Comparison of ENCODE assay signal across 16 cellular contexts in the genomic region with DNA sequence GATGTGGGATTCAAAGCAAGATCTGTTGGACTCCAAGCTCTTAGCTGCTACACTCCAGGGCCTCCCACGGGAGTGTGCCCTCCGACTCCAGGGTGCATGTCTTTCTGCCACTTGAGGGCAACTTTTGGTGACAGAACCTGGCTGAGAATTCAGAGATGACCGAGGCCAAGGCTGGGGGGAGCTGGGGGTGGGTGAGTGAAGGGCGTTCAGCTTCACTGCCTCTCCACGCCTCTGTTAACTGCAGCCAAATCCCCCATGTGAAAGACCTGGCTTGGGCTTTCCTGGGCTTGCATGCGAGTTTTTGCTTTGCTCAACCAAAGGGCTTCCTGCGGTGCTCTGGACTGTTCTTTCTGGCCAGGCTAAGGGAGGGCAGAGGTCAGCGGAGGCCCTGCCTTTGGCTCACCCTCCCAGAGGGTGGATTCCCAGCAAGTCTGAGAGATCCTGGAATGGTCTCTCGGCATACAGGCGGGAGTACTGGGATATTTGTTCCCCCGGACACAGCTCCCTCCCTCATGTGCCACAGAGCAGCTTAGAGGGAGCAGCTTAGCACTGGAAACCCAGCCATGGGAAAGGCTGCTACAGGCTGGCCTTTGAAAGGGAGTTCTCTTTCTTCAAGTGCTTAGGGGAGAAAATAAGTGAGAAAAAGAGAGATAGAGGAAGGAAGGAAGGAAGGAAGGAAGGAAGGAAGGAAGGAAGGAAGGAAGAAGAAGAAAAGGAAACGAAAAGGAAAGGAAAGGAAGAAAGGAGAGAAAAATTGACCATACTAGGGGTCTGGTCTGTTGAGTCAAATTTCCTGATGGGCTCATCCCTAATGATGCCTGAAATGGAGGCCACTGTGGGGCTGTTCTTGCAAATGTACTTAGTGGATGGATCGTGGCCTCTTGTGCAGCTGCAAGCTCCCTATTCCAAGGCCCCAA.
A peak's percentile ranks its signal among the peaks of the same experiment; 100 is the strongest.
DNase-seq lines count a peak whose midpoint lies in the region; ATAC-seq and TF ChIP-seq lines count a peak whose summit lies in the region.
"Had no signal": no experiment of that assay in that cellular context is flagged by ENCODE, and none has a peak within 500 bp of the region (broad histone marks: within the 10 kb centered on the region; RNA-seq: fewer than 3 reads in every experiment).

No MANE protein-coding gene starts in this region.

- H3K79me2 ChIP-seq in PC-3 (ENCODE audit: low read length), result no peaks in the 10 kb centered on the region

- H3K9me2 ChIP-seq in PC-3 (replicated peaks; ENCODE audit: low read length), result no peaks in the 10 kb centered on the region

- CTCF ChIA-PET in PC-3 (lab: Charles Lee), result no interaction called here

- no peaks in the 10 kb centered on the region for H3K4me1 ChIP-seq in psoas muscle
- no peaks in the 10 kb centered on the region for H3K4me1 ChIP-seq in PC-3 (ENCODE audit: insufficient read depth, low read length)

- intact Hi-C loops in psoas muscle (cut with DNase I) (no loop called here), PC-3 (cut with micrococcal nuclease) (no loop called here)

- H4K20me1 ChIP-seq in PC-3 (ENCODE audit: low read length), result no peaks in the 10 kb centered on the region

- no peak overlapping the region for H3K4me2 ChIP-seq in PC-3 (ENCODE audit: low read length)

- H3K27ac ChIP-seq in psoas muscle, result no peak overlapping the region
- no peak overlapping the region for H3K27ac ChIP-seq in PC-3 (ENCODE audit: low read length)
- H3K27ac ChIP-seq: 22Rv1 had no signal

- peaks cover 6% of the 10 kb centered on the region for H3K9me3 ChIP-seq in psoas muscle
- no peaks in the 10 kb centered on the region for H3K9me3 ChIP-seq in PC-3 (ENCODE audit: low read length)

- H3K4me3 ChIP-seq in psoas muscle (no peak overlapping the region), PC-3 (ENCODE audit: low read length) (no peak overlapping the region)

- POLR2A ChIA-PET in PC-3 (lab: Charles Lee; ENCODE audit: unreplicated experiment), result no interaction called here

- TF ChIP-seq CTCF in psoas muscle (IDR thresholded peaks at IDR 0.05) (no peak), PC-3 (conservative IDR thresholded peaks at IDR 0.05; ENCODE audit: low read depth, low read length) (no peak)

- H3K36me3 ChIP-seq in psoas muscle (ENCODE audit: insufficient read depth in 1 of 2, low read depth in 1 of 2), result no peaks in the 10 kb centered on the region
- H3K36me3 ChIP-seq in PC-3 (ENCODE audit: low read depth, low read length), result no peaks in the 10 kb centered on the region

- no peak overlapping the region for H2AFZ ChIP-seq in PC-3 (ENCODE audit: low read length)

- H3F3A ChIP-seq in PC-3 (ENCODE audit: low read length, unreplicated experiment), result no peaks in the 10 kb centered on the region

- DNase-seq in DMS 273 (lab: John Stamatoyannopoulos, UW; ENCODE audit: unreplicated experiment) (peak; percentile 21), DMS 273 treated with DMSO at 0.1 percent for 48 hours (lab: John Stamatoyannopoulos, UW) (no peak), iPS-NIHi11 (ENCODE audit: low spot score) (peak; percentile 58), psoas muscle (peak; percentile 73 to 80), NCI-H774 (lab: John Stamatoyannopoulos, UW) (no peak), PC-3 (no peak)
- no peak for DNase-seq in activated CD4-positive, alpha-beta T cell treated with anti-CD3 and anti-CD28 coated beads for 48 hours
- DNase-seq in stimulated activated CD4-positive, alpha-beta T cell treated with anti-CD3 and anti-CD28 coated beads, Interleukin-2, amount 100 ng/mL, for 48 hours, result no peak
- DNase-seq: H9; natural killer cell; NCI-H1092 treated with DMSO at 0.1 percent for 48 hours; NCI-H2171; stimulated activated CD4-positive, alpha-beta T cell treated with anti-CD3 and anti-CD28 coated beads, Interleukin-4, amount 100 ng/mL, for 24 hours had no signal

- no peak overlapping the region for H3K9ac ChIP-seq in PC-3 (ENCODE audit: low read length)

- BruUV-seq in PC-3 (replicated peaks; lab: Mats Ljungman, UMichigan), result no TSS peak

- ATAC-seq in psoas muscle, result peak; percentile 49 to 71 (median 68)
- no peak for ATAC-seq in PC-3
- ATAC-seq: activated T-helper 17 cell treated with anti-CD3 and anti-CD28 coated beads, Interleukin-2, amount 50 U/mL, for 72 hours; esophagus mucosa; natural killer cell had no signal

- WGBS in psoas muscle, 3 donors, result 50 to 54% (median 53%) methylated on average over 13 of the region's 13 CpGs

- peaks cover 0 to 4% (median 2%) of the 10 kb centered on the region in 3 donors for H3K27me3 ChIP-seq in psoas muscle (ENCODE audit: insufficient read depth in 3 of 3, low read length in 2 of 3)
- peaks cover 76% of the 10 kb centered on the region for H3K27me3 ChIP-seq in PC-3 (ENCODE audit: low read length)

Comparison
In these comparisons a context has a peak if more than half of its experiments do, and no peak if none do; other contexts are left out.
1. DNase-seq: peak in DMS 273 (single experiment), iPS-NIHi11 (single experiment) and psoas muscle (2 of 2); none in DMS 273 treated with DMSO at 0.1 percent for 48 hours (single experiment), activated CD4-positive, alpha-beta T cell treated with anti-CD3 and anti-CD28 coated beads for 48 hours (single experiment), NCI-H774 (single experiment), PC-3 (single experiment) and stimulated activated CD4-positive, alpha-beta T cell treated with anti-CD3 and anti-CD28 coated beads, Interleukin-2, amount 100 ng/mL, for 48 hours (0 of 2).